In genomic region chr3:152362086-152362485, GRCh38 we compare ENCODE assay signal across 17 cellular contexts.
DNase-seq lines count a peak whose midpoint lies in the region; ATAC-seq lines count a peak whose summit lies in the region.
"Had no signal": no experiment of that assay in that cellular context is flagged by ENCODE, and none has a peak within 500 bp of the region (broad histone marks: within the 10 kb centered on the region; RNA-seq: fewer than 3 reads in every experiment).

No MANE protein-coding gene starts in this region.

- peaks cover 47% of the 10 kb centered on the region for H3K36me3 Mint-ChIP-seq in activated naive CD4-positive, alpha-beta T cell treated with anti-CD3 and anti-CD28 coated beads, Interleukin-2, amount 10 ng/mL, durations not matched to agents 7 days and 5 days
- peaks cover 54% of the 10 kb centered on the region for H3K36me3 Mint-ChIP-seq in activated naive CD8-positive, alpha-beta T cell treated with anti-CD3 and anti-CD28 coated beads for 36 hours

- peak overlapping the region; percentile 40 for H3K27ac Mint-ChIP-seq in activated naive CD4-positive, alpha-beta T cell treated with anti-CD3 and anti-CD28 coated beads, Interleukin-2, amount 10 ng/mL, durations not matched to agents 7 days and 5 days
- H3K27ac Mint-ChIP-seq in activated naive CD8-positive, alpha-beta T cell treated with anti-CD3 and anti-CD28 coated beads for 36 hours = peak overlapping the region; percentile 42
- H3K27ac Mint-ChIP-seq: T-helper 1 cell treated with Interleukin-12 subunit alpha and Interleukin-12 subunit beta and Interleukin-4 antibody, amounts not matched to agents 30 μg/mL and 1 μg/mL, for 36 hours had no signal

- ATAC-seq in HG03521 (IDR thresholded peaks at IDR 0.05; ENCODE audit: unreplicated experiment) = no peak

- H3K4me3 Mint-ChIP-seq in activated naive CD4-positive, alpha-beta T cell treated with anti-CD3 and anti-CD28 coated beads, Interleukin-2, amount 10 ng/mL, durations not matched to agents 7 days and 5 days = no peak overlapping the region
- no peak overlapping the region for H3K4me3 Mint-ChIP-seq in activated naive CD8-positive, alpha-beta T cell treated with anti-CD3 and anti-CD28 coated beads for 36 hours
- H3K4me3 Mint-ChIP-seq: T-helper 1 cell treated with Interleukin-12 subunit alpha and Interleukin-12 subunit beta and Interleukin-4 antibody, amounts not matched to agents 30 μg/mL and 1 μg/mL, for 36 hours had no signal

- peaks cover 39% of the 10 kb centered on the region for H3K4me1 Mint-ChIP-seq in activated naive CD4-positive, alpha-beta T cell treated with anti-CD3 and anti-CD28 coated beads, Interleukin-2, amount 10 ng/mL, durations not matched to agents 7 days and 5 days
- peaks cover 68% of the 10 kb centered on the region for H3K4me1 Mint-ChIP-seq in activated naive CD8-positive, alpha-beta T cell treated with anti-CD3 and anti-CD28 coated beads for 36 hours

- peaks cover 2% of the 10 kb centered on the region for H3K9me3 Mint-ChIP-seq in activated naive CD4-positive, alpha-beta T cell treated with anti-CD3 and anti-CD28 coated beads, Interleukin-2, amount 10 ng/mL, durations not matched to agents 7 days and 5 days
- H3K9me3 Mint-ChIP-seq in activated naive CD8-positive, alpha-beta T cell treated with anti-CD3 and anti-CD28 coated beads for 36 hours = peaks cover 4% of the 10 kb centered on the region

- DNase-seq in activated naive CD4-positive, alpha-beta T cell treated with anti-CD3 and anti-CD28 coated beads, Interleukin-2, amount 10 ng/mL, durations not matched to agents 7 days and 5 days = no peak
- no peak for DNase-seq in activated naive CD4-positive, alpha-beta T cell treated with anti-CD3 and anti-CD28 coated beads, Interleukin-2, amount 50 U/mL, for 16 hours
- DNase-seq in activated naive CD8-positive, alpha-beta T cell treated with anti-CD3 and anti-CD28 coated beads for 36 hours = no peak
- DNase-seq in midbrain (lab: John Stamatoyannopoulos, UW) (peak; percentile 65), substantia nigra (lab: John Stamatoyannopoulos, UW) (peak in 30 of 49 donors; percentile 6 to 70 (median 32)), NCI-H187 (lab: John Stamatoyannopoulos, UW) (no peak), activated gamma-delta T cell treated with Interleukin-2 at 50 U/mL for 16 hours (no peak)
- DNase-seq: activated CD4-positive, alpha-beta T cell treated with anti-CD3 and anti-CD28 coated beads for 1 hour; activated CD8-positive, alpha-beta memory T cell treated with anti-CD3 and anti-CD28 coated beads, Interleukin-2, amount 50 U/mL, for 48 hours; central memory CD4-positive, alpha-beta T cell; effector memory CD4-positive, alpha-beta T cell; HCEC 1CT; NCI-H1694; NCI-H226 had no signal

- peak overlapping the region; percentile 78 for H3K27ac ChIP-seq in substantia nigra (ENCODE audit: low read depth, low read length, poor library complexity, severe bottlenecking)
- H3K27ac ChIP-seq: suprapubic skin had no signal

- H3K27me3 Mint-ChIP-seq in activated naive CD4-positive, alpha-beta T cell treated with anti-CD3 and anti-CD28 coated beads, Interleukin-2, amount 10 ng/mL, durations not matched to agents 7 days and 5 days = no peaks in the 10 kb centered on the region
- H3K27me3 Mint-ChIP-seq in activated naive CD8-positive, alpha-beta T cell treated with anti-CD3 and anti-CD28 coated beads for 36 hours = no peaks in the 10 kb centered on the region

- CTCF ChIA-PET in activated naive CD4-positive, alpha-beta T cell treated with anti-CD3 and anti-CD28 coated beads, Interleukin-2, amount 10 ng/mL, durations not matched to agents 7 days and 5 days (lab: Charles Lee) = interaction anchor here (0.6 kb wide), 1 partner anchor 846 kb away, joined by 4 read pairs; no protein-coding TSS in a partner anchor

Comparison
In these comparisons a context has a peak if more than half of its experiments do, and no peak if none do; other contexts are left out.
1. DNase-seq: peak in midbrain (single experiment) and substantia nigra (30 of 49); none in activated naive CD4-positive, alpha-beta T cell treated with anti-CD3 and anti-CD28 coated beads, Interleukin-2, amount 10 ng/mL, durations not matched to agents 7 days and 5 days (single experiment), activated naive CD4-positive, alpha-beta T cell treated with anti-CD3 and anti-CD28 coated beads, Interleukin-2, amount 50 U/mL, for 16 hours (single experiment), activated naive CD8-positive, alpha-beta T cell treated with anti-CD3 and anti-CD28 coated beads for 36 hours (single experiment), NCI-H187 (0 of 2) and activated gamma-delta T cell treated with Interleukin-2 at 50 U/mL for 16 hours (single experiment).